ENCODE assay signal across 8 cellular contexts in genomic region chr11:3609416-3610265, GRCh38. TPM values are rescaled to one million over a fixed set of nuclear protein-coding genes. Genes with fewer than 3 reads are reported as not detected.
DNase-seq lines count a peak whose midpoint lies in the region; ATAC-seq and TF ChIP-seq lines count a peak whose summit lies in the region.

No MANE protein-coding gene starts in this region.

- no peak for ATAC-seq in activated T-cell treated with anti-CD3 and anti-CD28 coated beads, Interleukin-2, amount 50 U/mL, for 4 hours
- ATAC-seq in gastrocnemius medialis (no peak), GM21528 (IDR thresholded peaks at IDR 0.05; ENCODE audit: low FRiP score, unreplicated experiment) (no peak)

- no peaks in the 10 kb centered on the region for H3K36me3 Mint-ChIP-seq in activated T-cell treated with anti-CD3 and anti-CD28 coated beads, Interleukin-2, amount 50 U/mL, for 4 hours (ENCODE audit: insufficient read depth)
- H3K36me3 Mint-ChIP-seq in activated CD4-positive, alpha-beta T cell treated with anti-CD3 and anti-CD28 coated beads, Interleukin-2, amount 10 ng/mL, durations not matched to agents 24 days and 14 days (ENCODE audit: low read depth) = no peaks in the 10 kb centered on the region

- no peaks in the 10 kb centered on the region for H3K27me3 Mint-ChIP-seq in activated T-cell treated with anti-CD3 and anti-CD28 coated beads, Interleukin-2, amount 50 U/mL, for 4 hours (ENCODE audit: low read depth)
- H3K27me3 Mint-ChIP-seq in activated CD4-positive, alpha-beta T cell treated with anti-CD3 and anti-CD28 coated beads, Interleukin-2, amount 10 ng/mL, durations not matched to agents 24 days and 14 days = peaks cover 5% of the 10 kb centered on the region

- DNase-seq in activated T-cell treated with anti-CD3 and anti-CD28 coated beads for 4 hours (peak; percentile 15), LHCN-M2 (ENCODE audit: low read depth) (peak; percentile 25), glomerular endothelial cell (ENCODE audit: extremely low read depth, low read depth, low spot score) (peak; percentile 31), gastrocnemius medialis (no peak), occipital lobe (lab: John Stamatoyannopoulos, UW) (no peak)
- no peak for DNase-seq in activated T-cell treated with anti-CD3 and anti-CD28 coated beads, Interleukin-2, amount 50 U/mL, for 4 hours
- peak; percentile 80 for DNase-seq in activated CD4-positive, alpha-beta T cell treated with anti-CD3 and anti-CD28 coated beads, Interleukin-2, amount 10 ng/mL, durations not matched to agents 24 days and 14 days

- no peaks in the 10 kb centered on the region for H3K9me3 Mint-ChIP-seq in activated T-cell treated with anti-CD3 and anti-CD28 coated beads, Interleukin-2, amount 50 U/mL, for 4 hours
- H3K9me3 Mint-ChIP-seq in activated CD4-positive, alpha-beta T cell treated with anti-CD3 and anti-CD28 coated beads, Interleukin-2, amount 10 ng/mL, durations not matched to agents 24 days and 14 days = no peaks in the 10 kb centered on the region

- H3K4me1 Mint-ChIP-seq in activated T-cell treated with anti-CD3 and anti-CD28 coated beads, Interleukin-2, amount 50 U/mL, for 4 hours (ENCODE audit: low read depth) = peaks cover 10% of the 10 kb centered on the region
- peaks cover 9% of the 10 kb centered on the region for H3K4me1 Mint-ChIP-seq in activated CD4-positive, alpha-beta T cell treated with anti-CD3 and anti-CD28 coated beads, Interleukin-2, amount 10 ng/mL, durations not matched to agents 24 days and 14 days

- no peaks in the 10 kb centered on the region for H3K27me3 ChIP-seq in gastrocnemius medialis

- in situ Hi-C loops in gastrocnemius medialis (cut with MboI; ENCODE audit: low sequenced_read_pairs in 4 of 4) = no loop called here

- no peaks in the 10 kb centered on the region for H3K9me3 ChIP-seq in gastrocnemius medialis

- no peak overlapping the region for H3K4me3 Mint-ChIP-seq in activated T-cell treated with anti-CD3 and anti-CD28 coated beads, Interleukin-2, amount 50 U/mL, for 4 hours
- H3K4me3 Mint-ChIP-seq in activated CD4-positive, alpha-beta T cell treated with anti-CD3 and anti-CD28 coated beads, Interleukin-2, amount 10 ng/mL, durations not matched to agents 24 days and 14 days = no peak overlapping the region

- H3K4me1 ChIP-seq in gastrocnemius medialis = peaks cover 8 to 14% of the 10 kb centered on the region in 2 donors

- no peak overlapping the region for H3K27ac Mint-ChIP-seq in activated CD4-positive, alpha-beta T cell treated with anti-CD3 and anti-CD28 coated beads, Interleukin-2, amount 10 ng/mL, durations not matched to agents 24 days and 14 days

- no peak overlapping the region for H3K4me3 ChIP-seq in gastrocnemius medialis

- TF ChIP-seq POLR2A in gastrocnemius medialis (IDR thresholded peaks at IDR 0.05) = no peak

- intact Hi-C loops in activated CD4-positive, alpha-beta T cell treated with anti-CD3 and anti-CD28 coated beads, Interleukin-2, amount 10 ng/mL, durations not matched to agents 24 days and 14 days (cut with micrococcal nuclease) = loop anchor here (10.0 kb wide), 1 partner anchor 155 kb away; no protein-coding TSS in a partner anchor
- intact Hi-C loops in gastrocnemius medialis (cut with DNase I; ENCODE audit: low total_unique reads) = loop anchor here (10.0 kb wide), 2 partner anchors 185 to 565 kb away; partner anchors contain the start of gene NUP98

- H3K27ac ChIP-seq in gastrocnemius medialis = no peak overlapping the region

- H3K36me3 ChIP-seq in gastrocnemius medialis = no peaks in the 10 kb centered on the region

- peak; percentile 64 to 89 (median 83) for TF ChIP-seq CTCF in gastrocnemius medialis (IDR thresholded peaks at IDR 0.05 in 4 of 5, conservative IDR thresholded peaks at IDR 0.05 in 1 of 5)

RNA-seq across cellular contexts. Expression of gene ART5, which starts 32.2 kb away (rescaled TPM):
- total RNA-seq in activated T-cell treated with anti-CD3 and anti-CD28 coated beads, Interleukin-2, amount 50 U/mL, for 4 hours = not detected
- total RNA-seq in LHCN-M2 (2014; rRNA removed) = 0.11 TPM in 1 of 2 replicates, not detected in the other
- 0.32 TPM for polyA plus RNA-seq in LHCN-M2 (2012)
- total RNA-seq in activated CD4-positive, alpha-beta T cell treated with anti-CD3 and anti-CD28 coated beads, Interleukin-2, amount 10 ng/mL, durations not matched to agents 24 days and 14 days = not detected in 2 replicates
- total RNA-seq in glomerular endothelial cell = 0.23 TPM in 1 of 2 replicates, not detected in the other
- 1 to 10 TPM; 1.1 to 8.5 (median 2.2) TPM for total RNA-seq in gastrocnemius medialis
- total RNA-seq in occipital lobe = 0.62 TPM

RNA-seq across cellular contexts. Expression of gene ART1, which starts 35.3 kb away (rescaled TPM):
- not detected for total RNA-seq in activated T-cell treated with anti-CD3 and anti-CD28 coated beads, Interleukin-2, amount 50 U/mL, for 4 hours
- not detected in 2 replicates for total RNA-seq in LHCN-M2 (2014; rRNA removed)
- not detected for polyA plus RNA-seq in LHCN-M2 (2012)
- not detected in 2 replicates for total RNA-seq in activated CD4-positive, alpha-beta T cell treated with anti-CD3 and anti-CD28 coated beads, Interleukin-2, amount 10 ng/mL, durations not matched to agents 24 days and 14 days
- not detected in 2 replicates for total RNA-seq in glomerular endothelial cell
- total RNA-seq in gastrocnemius medialis = 10 to 100 TPM; 23.2 to 94.9 (median 41.7) TPM
- total RNA-seq in occipital lobe = 0.16 TPM

Comparison
In these comparisons a context has a peak if more than half of its experiments do, and no peak if none do; other contexts are left out.
1. DNase-seq: peak in activated T-cell treated with anti-CD3 and anti-CD28 coated beads for 4 hours (single experiment), LHCN-M2 (single experiment), activated CD4-positive, alpha-beta T cell treated with anti-CD3 and anti-CD28 coated beads, Interleukin-2, amount 10 ng/mL, durations not matched to agents 24 days and 14 days (single experiment) and glomerular endothelial cell (single experiment); none in activated T-cell treated with anti-CD3 and anti-CD28 coated beads, Interleukin-2, amount 50 U/mL, for 4 hours (single experiment), gastrocnemius medialis (0 of 2) and occipital lobe (single experiment).
2. RNA of gene ART1, which starts 35.3 kb away (total RNA-seq): 23.2 to 94.9 TPM in gastrocnemius medialis; 0.16 TPM in occipital lobe (single experiment), not detected in activated T-cell treated with anti-CD3 and anti-CD28 coated beads, Interleukin-2, amount 50 U/mL, for 4 hours, not detected in LHCN-M2, not detected in activated CD4-positive, alpha-beta T cell treated with anti-CD3 and anti-CD28 coated beads, Interleukin-2, amount 10 ng/mL, durations not matched to agents 24 days and 14 days and not detected in glomerular endothelial cell; every median in the first group is over 10 times any median in the second.